In the genomic region with DNA sequence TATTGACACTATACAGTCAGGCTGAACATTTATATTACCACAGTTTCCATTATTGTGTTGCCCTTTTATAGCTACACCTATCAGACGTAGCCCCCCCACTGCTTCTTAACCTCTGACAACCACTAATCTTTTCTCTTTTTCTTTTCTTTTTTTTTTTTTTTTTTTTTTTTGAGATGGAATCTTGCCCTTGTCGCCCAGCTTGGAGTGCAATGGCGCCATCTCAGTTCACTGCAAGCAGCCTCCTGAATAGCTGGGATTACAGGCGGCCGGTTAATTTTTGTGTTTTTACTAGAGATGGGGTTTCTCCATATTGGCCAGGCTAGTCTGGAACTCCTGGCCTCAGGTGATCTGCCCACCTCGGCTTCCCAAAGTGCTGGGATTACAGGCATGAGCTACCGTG, we compare ENCODE assay signal across 1 cellular context.
TF ChIP-seq lines count a peak whose summit lies in the region.

No MANE protein-coding gene starts in this region.

TF ChIP-seq in HCT116, 20 proteins besides CTCF, POLR2A, EP300 and RAD21:
- no peak for TF ChIP-seq CBX3 (IDR thresholded peaks at IDR 0.05; ENCODE audit: low read depth)
- no peak for TF ChIP-seq ZFX (IDR thresholded peaks at IDR 0.05)
- TF ChIP-seq, protein P1, sequence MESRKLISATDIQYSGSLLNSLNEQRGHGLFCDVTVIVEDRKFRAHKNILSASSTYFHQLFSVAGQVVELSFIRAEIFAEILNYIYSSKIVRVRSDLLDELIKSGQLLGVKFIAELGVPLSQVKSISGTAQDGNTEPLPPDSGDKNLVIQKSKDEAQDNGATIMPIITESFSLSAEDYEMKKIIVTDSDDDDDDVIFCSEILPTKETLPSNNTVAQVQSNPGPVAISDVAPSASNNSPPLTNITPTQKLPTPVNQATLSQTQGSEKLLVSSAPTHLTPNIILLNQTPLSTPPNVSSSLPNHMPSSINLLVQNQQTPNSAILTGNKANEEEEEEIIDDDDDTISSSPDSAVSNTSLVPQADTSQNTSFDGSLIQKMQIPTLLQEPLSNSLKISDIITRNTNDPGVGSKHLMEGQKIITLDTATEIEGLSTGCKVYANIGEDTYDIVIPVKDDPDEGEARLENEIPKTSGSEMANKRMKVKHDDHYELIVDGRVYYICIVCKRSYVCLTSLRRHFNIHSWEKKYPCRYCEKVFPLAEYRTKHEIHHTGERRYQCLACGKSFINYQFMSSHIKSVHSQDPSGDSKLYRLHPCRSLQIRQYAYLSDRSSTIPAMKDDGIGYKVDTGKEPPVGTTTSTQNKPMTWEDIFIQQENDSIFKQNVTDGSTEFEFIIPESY (IDR thresholded peaks at IDR 0.05; ENCODE audit: extremely low read depth, insufficient replicate concordance, low read length), result no peak
- TF ChIP-seq SRF (IDR thresholded peaks at IDR 0.05; ENCODE audit: low read depth), result no peak
- no peak for TF ChIP-seq JUND (IDR thresholded peaks at IDR 0.05)
- no peak for TF ChIP-seq EZH2 (IDR thresholded peaks at IDR 0.05)
- TF ChIP-seq YY1 (IDR thresholded peaks at IDR 0.05; ENCODE audit: extremely low read depth, insufficient replicate concordance, low read depth, low read length), result no peak
- TF ChIP-seq SIN3A (IDR thresholded peaks at IDR 0.05; ENCODE audit: low read depth), result no peak
- no peak for TF ChIP-seq ZNF274 (IDR thresholded peaks at IDR 0.05; ENCODE audit: low read depth, low read length)
- TF ChIP-seq, protein P2, sequence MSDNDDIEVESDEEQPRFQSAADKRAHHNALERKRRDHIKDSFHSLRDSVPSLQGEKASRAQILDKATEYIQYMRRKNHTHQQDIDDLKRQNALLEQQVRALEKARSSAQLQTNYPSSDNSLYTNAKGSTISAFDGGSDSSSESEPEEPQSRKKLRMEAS (IDR thresholded peaks at IDR 0.05), result no peak
- no peak for TF ChIP-seq POLR2AphosphoS5 (IDR thresholded peaks at IDR 0.05; ENCODE audit: low read depth, low read length)
